ENCODE assay signal across 27 cellular contexts in the genomic region with DNA sequence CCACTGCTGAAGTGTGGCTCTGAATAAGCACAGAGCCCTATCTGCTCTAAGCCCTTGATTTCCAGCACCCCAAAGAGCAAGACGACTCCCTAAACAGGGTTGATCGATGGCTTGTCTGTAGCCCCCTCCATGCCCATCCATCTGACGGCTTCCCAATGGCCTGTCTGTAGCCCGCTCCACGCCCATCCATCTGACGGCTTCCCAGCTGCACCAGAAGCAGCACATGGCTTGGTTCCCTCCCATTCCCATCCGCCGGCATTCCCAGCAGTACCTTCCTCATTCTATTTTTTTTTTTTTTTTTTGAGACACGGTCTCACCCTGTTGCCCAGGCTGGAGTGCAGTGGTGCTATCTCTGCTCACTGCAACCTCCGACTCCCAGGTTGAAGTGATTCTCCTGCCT.
"Had no signal": no experiment of that assay in that cellular context is flagged by ENCODE, and none has a peak within 500 bp of the region (broad histone marks: within the 10 kb centered on the region; RNA-seq: fewer than 3 reads in every experiment).

No MANE protein-coding gene starts in this region.

- ATAC-seq: activated CD8-positive, alpha-beta T cell treated with anti-CD3 and anti-CD28 coated beads, Interleukin-2, amount 10 ng/mL, durations not matched to agents 7 days and 5 days; body of pancreas; SK-N-SH treated with all-trans-retinoic acid at 6 μM for 48 hours; WTC11 had no signal

- H3K36me3 ChIP-seq: ascending aorta, MG63, Peyer's patch, SJSA1 had no signal

- H3K4me1 ChIP-seq: ascending aorta, body of pancreas, Peyer's patch, SJSA1 had no signal

- H3K4me3 ChIP-seq: ascending aorta, body of pancreas, MG63, Peyer's patch, SJSA1 had no signal

- DNase-seq: activated CD4-positive, alpha-beta T cell treated with anti-CD3 and anti-CD28 coated beads for 48 hours; activated CD4-positive, alpha-beta T cell treated with anti-CD3 and anti-CD28 coated beads, Interleukin-2, amount 50 U/mL, for 4 hours; activated CD4-positive, CD25-positive, alpha-beta regulatory T cell treated with anti-CD3 and anti-CD28 coated beads, Interleukin-2, amount 50 U/mL, for 72 hours; activated CD8-positive, alpha-beta memory T cell treated with anti-CD3 and anti-CD28 coated beads, Interleukin-2, amount 50 U/mL, for 48 hours; activated CD8-positive, alpha-beta T cell treated with anti-CD3 and anti-CD28 coated beads, Interleukin-2, amount 10 ng/mL, durations not matched to agents 7 days and 5 days; activated naive CD4-positive, alpha-beta T cell treated with anti-CD3 and anti-CD28 coated beads, Interleukin-2, amount 50 U/mL, for 16 hours; activated T-cell treated with anti-CD3 and anti-CD28 coated beads, Interleukin-2, amount 50 U/mL, for 1 hour; body of pancreas; MG63; MV-4-11; NCI-H1105; NCI-H1436; NCI-H1694 treated with DMSO at 0.1 percent for 48 hours; NCI-H2029 treated with DMSO at 0.1 percent for 48 hours; NCI-H345; NCI-H510A; NCI-H526 treated with DMSO at 0.1 percent for 48 hours; NCI-H82; NK-92 treated with Interleukin-12 subunit alpha and Interleukin-12 subunit beta, amount 100 ng/mL, for 24 hours; Peyer's patch; SHP77; T-helper 9 cell had no signal

- FAIRE-seq: bronchial epithelial cell had no signal

- H3K27me3 ChIP-seq: ascending aorta, Peyer's patch had no signal

- H3K9me3 ChIP-seq: ascending aorta, body of pancreas, MG63, Peyer's patch, SJSA1 had no signal

- H3K27ac ChIP-seq: ascending aorta, body of pancreas, Peyer's patch, SJSA1 had no signal
